Comparison of ENCODE assay signal across 27 cellular contexts in genomic region chr17:78225088-78225865, GRCh38. TPM values are rescaled to one million over a fixed set of nuclear protein-coding genes. Genes with fewer than 3 reads are reported as not detected.
DNase-seq lines count a peak whose midpoint lies in the region; ATAC-seq and TF ChIP-seq lines count a peak whose summit lies in the region.
"Had no signal": no experiment of that assay in that cellular context is flagged by ENCODE, and none has a peak within 500 bp of the region (broad histone marks: within the 10 kb centered on the region; RNA-seq: fewer than 3 reads in every experiment).

No MANE protein-coding gene starts in this region.

- H3K27me3 Mint-ChIP-seq in endodermal cell (ENCODE audit: insufficient read depth), result peaks cover 16% of the 10 kb centered on the region

- H3K9me3 Mint-ChIP-seq in endodermal cell, result no peaks in the 10 kb centered on the region
- H3K9me3 Mint-ChIP-seq: activated CD8-positive, alpha-beta T cell treated with anti-CD3 and anti-CD28 coated beads for 36 hours; CD4-positive, alpha-beta memory T cell had no signal

- no peak overlapping the region for H3K27ac Mint-ChIP-seq in endodermal cell
- H3K27ac Mint-ChIP-seq: activated CD8-positive, alpha-beta T cell treated with anti-CD3 and anti-CD28 coated beads for 36 hours; activated naive CD8-positive, alpha-beta T cell; progenitor cell of endocrine pancreas had no signal

- WGBS in endodermal cell (ENCODE audit: insufficient coverage in 1 of 2, insufficient read length in 1 of 2), 2 experiments, result 93 to 97% methylated on average over 13 to 16 of the region's 16 CpGs

- H3K4me3 ChIP-seq in endodermal cell (ENCODE audit: low read length) (no peak overlapping the region), skeletal muscle satellite cell (ENCODE audit: low read length) (no peak overlapping the region)
- H3K4me3 ChIP-seq: cardiac muscle cell, PC-9, sigmoid colon, thoracic aorta had no signal

- H3K9ac ChIP-seq in endodermal cell (ENCODE audit: extremely low read depth, low read length, poor library complexity, severe bottlenecking) (no peak overlapping the region), skeletal muscle satellite cell (ENCODE audit: low read depth, low read length) (no peak overlapping the region)

- H3K27ac ChIP-seq in endodermal cell (ENCODE audit: low read depth, low read length), result peak overlapping the region; percentile 44
- H3K27ac ChIP-seq: cardiac muscle cell, PC-9, sigmoid colon, thoracic aorta had no signal

- H3K36me3 ChIP-seq in endodermal cell (ENCODE audit: control insufficient read depth, insufficient read depth, low read length) (peaks cover 30% of the 10 kb centered on the region), skeletal muscle satellite cell (ENCODE audit: insufficient read depth, low read length) (peaks cover 15% of the 10 kb centered on the region)
- H3K36me3 ChIP-seq: cardiac muscle cell, esophagus muscularis mucosa, sigmoid colon, thoracic aorta had no signal

- no peak overlapping the region for H3K4me3 Mint-ChIP-seq in endodermal cell
- H3K4me3 Mint-ChIP-seq: activated CD8-positive, alpha-beta T cell treated with anti-CD3 and anti-CD28 coated beads for 36 hours; activated naive CD8-positive, alpha-beta T cell; CD4-positive, alpha-beta memory T cell had no signal

- peaks cover 2% of the 10 kb centered on the region for H3K27me3 ChIP-seq in endodermal cell (ENCODE audit: control insufficient read depth, insufficient read depth, low read length, poor library complexity, severe bottlenecking)
- no peaks in the 10 kb centered on the region for H3K27me3 ChIP-seq in skeletal muscle satellite cell (ENCODE audit: control insufficient read depth, insufficient read depth, low read length)

- no peaks in the 10 kb centered on the region for H3K9me3 ChIP-seq in endodermal cell (ENCODE audit: control insufficient read depth, low read length)
- H3K9me3 ChIP-seq in skeletal muscle satellite cell (replicated peaks; ENCODE audit: low read length), result no peaks in the 10 kb centered on the region
- H3K9me3 ChIP-seq: esophagus muscularis mucosa, sigmoid colon, thoracic aorta had no signal

- TF ChIP-seq CTCF in endodermal cell (conservative IDR thresholded peaks at IDR 0.05), result no peak
- TF ChIP-seq CTCF in GM10266 (IDR thresholded peaks at IDR 0.05; ENCODE audit: control insufficient read depth, insufficient read depth, low read depth, missing control alignments), result no peak

- no peaks in the 10 kb centered on the region for H3K4me1 ChIP-seq in endodermal cell (ENCODE audit: control insufficient read depth, insufficient read depth, low read length)
- peaks cover 24% of the 10 kb centered on the region for H3K4me1 ChIP-seq in skeletal muscle satellite cell (ENCODE audit: control insufficient read depth, insufficient read depth, low read length)
- H3K4me1 ChIP-seq: sigmoid colon had no signal

- H3K4me1 Mint-ChIP-seq in endodermal cell, result no peaks in the 10 kb centered on the region

- ATAC-seq in SK-N-SH treated with all-trans-retinoic acid at 6 μM for 48 hours, result peak; percentile 36
- ATAC-seq in GM21786 (IDR thresholded peaks at IDR 0.05; ENCODE audit: unreplicated experiment), result no peak
- no peak for ATAC-seq in HG03039 (IDR thresholded peaks at IDR 0.05; ENCODE audit: unreplicated experiment)
- ATAC-seq: activated CD8-positive, alpha-beta T cell treated with anti-CD3 and anti-CD28 coated beads for 36 hours; left colon had no signal

- peaks cover 25% of the 10 kb centered on the region for H3K36me3 Mint-ChIP-seq in endodermal cell (ENCODE audit: low read depth)
- H3K36me3 Mint-ChIP-seq: activated naive CD8-positive, alpha-beta T cell; CD4-positive, alpha-beta memory T cell had no signal

- DNase-seq in DMS 273 (lab: John Stamatoyannopoulos, UW; ENCODE audit: unreplicated experiment), result peak; percentile 55
- no peak for DNase-seq in DMS 273 treated with DMSO at 0.1 percent for 48 hours (lab: John Stamatoyannopoulos, UW)
- DNase-seq in endodermal cell, result no peak
- no peak for DNase-seq in GM10266 (ENCODE audit: extremely low spot score)
- DNase-seq: 8988T; activated CD4-positive, alpha-beta T cell treated with anti-CD3 and anti-CD28 coated beads for 1 hour; activated CD8-positive, alpha-beta T cell treated with anti-CD3 and anti-CD28 coated beads for 36 hours; aorta; CD4-positive, alpha-beta memory T cell; cortex of kidney; foreskin melanocyte; left colon; mammary epithelial cell; NCI-H1417 treated with DMSO at 0.1 percent for 48 hours; PC-9; SIG-M5; sigmoid colon; stimulated activated naive CD4-positive, alpha-beta T cell treated with Interleukin-2 at 50 U/mL for 16 hours had no signal

- H3K4me2 ChIP-seq in skeletal muscle satellite cell (ENCODE audit: low read length), result peak overlapping the region; percentile 50
- H3K4me2 ChIP-seq: PC-9 had no signal

TF ChIP-seq in SK-N-SH treated with all-trans-retinoic acid at 6 μM for 48 hours, 23 proteins besides CTCF, POLR2A, EP300 and RAD21:
- TF ChIP-seq BACH2 (CRISPR knock-in tag; IDR thresholded peaks at IDR 0.05; ENCODE audit: borderline replicate concordance), result peak; percentile 43; the same call in 1 of the 2 replicates
- no peak for TF ChIP-seq ZNF565 (CRISPR knock-in tag; conservative IDR thresholded peaks at IDR 0.05; ENCODE audit: low read depth)
- TF ChIP-seq CSDC2 (CRISPR knock-in tag; IDR thresholded peaks at IDR 0.05), result no peak
TF ChIP-seq in SK-N-SH treated with all-trans-retinoic acid at 6 μM for 48 hours: peak in this region for 1.

RNA-seq across cellular contexts. Expression of gene TMEM235, which starts 6.2 kb away (rescaled TPM):
- total RNA-seq in endodermal cell, result under 1 TPM in 1 of 2 donors, not detected in 1; 0.33 TPM
- not detected for polyA plus RNA-seq in endodermal cell (2013, experiment 1 of 2)
- polyA plus RNA-seq in endodermal cell (2013, experiment 2 of 2), result 0.33 TPM
- not detected in 2 replicates for total RNA-seq in skeletal muscle satellite cell (2012; rRNA removed)
- total RNA-seq: activated CD8-positive, alpha-beta T cell treated with anti-CD3 and anti-CD28 coated beads for 36 hours; aorta; CD4-positive, alpha-beta memory T cell; esophagus muscularis mucosa; left colon; mammary epithelial cell; PC-9; progenitor cell of endocrine pancreas; sigmoid colon; thoracic aorta had no signal
- polyA plus RNA-seq: aorta; CD4-positive, alpha-beta memory T cell; mammary epithelial cell had no signal

RNA-seq across cellular contexts. Expression of gene BIRC5, which starts 11.2 kb away (rescaled TPM):
- 10 to 100 TPM; 59.7 to 89.6 TPM for total RNA-seq in endodermal cell
- 113 TPM for polyA plus RNA-seq in endodermal cell (2013, experiment 1 of 2)
- polyA plus RNA-seq in endodermal cell (2013, experiment 2 of 2), result 112 TPM
- total RNA-seq in skeletal muscle satellite cell (2012; rRNA removed), result 27.1 and 41.9 TPM in 2 replicates

RNA-seq across cellular contexts. Expression of gene AFMID, which starts 38.1 kb away (rescaled TPM):
- 10 to 100 TPM; 46.5 to 52.4 TPM for total RNA-seq in endodermal cell
- polyA plus RNA-seq in endodermal cell (2013, experiment 1 of 2), result 52.0 TPM
- 48.2 TPM for polyA plus RNA-seq in endodermal cell (2013, experiment 2 of 2)
- 20.5 and 35.4 TPM in 2 replicates for total RNA-seq in skeletal muscle satellite cell (2012; rRNA removed)

RNA-seq across cellular contexts. Expression of gene TK1, which starts 38.4 kb away (rescaled TPM):
- total RNA-seq in endodermal cell, result 10 to 100 TPM; 81.0 to 97.4 TPM
- polyA plus RNA-seq in endodermal cell (2013, experiment 1 of 2), result 44.3 TPM
- 48.8 TPM for polyA plus RNA-seq in endodermal cell (2013, experiment 2 of 2)
- total RNA-seq in skeletal muscle satellite cell (2012; rRNA removed), result 60.1 and 77.8 TPM in 2 replicates

RNA-seq across cellular contexts. Expression of gene SYNGR2, which starts 56.9 kb away (rescaled TPM):
- 10 to 100 TPM; 39.2 to 39.6 TPM for total RNA-seq in endodermal cell
- polyA plus RNA-seq in endodermal cell (2013, experiment 1 of 2), result 21.7 TPM
- 16.9 TPM for polyA plus RNA-seq in endodermal cell (2013, experiment 2 of 2)
- total RNA-seq in skeletal muscle satellite cell (2012; rRNA removed), result 2.0 and 2.6 TPM in 2 replicates
